Comparison of ENCODE assay signal across 8 cellular contexts in the genomic region with DNA sequence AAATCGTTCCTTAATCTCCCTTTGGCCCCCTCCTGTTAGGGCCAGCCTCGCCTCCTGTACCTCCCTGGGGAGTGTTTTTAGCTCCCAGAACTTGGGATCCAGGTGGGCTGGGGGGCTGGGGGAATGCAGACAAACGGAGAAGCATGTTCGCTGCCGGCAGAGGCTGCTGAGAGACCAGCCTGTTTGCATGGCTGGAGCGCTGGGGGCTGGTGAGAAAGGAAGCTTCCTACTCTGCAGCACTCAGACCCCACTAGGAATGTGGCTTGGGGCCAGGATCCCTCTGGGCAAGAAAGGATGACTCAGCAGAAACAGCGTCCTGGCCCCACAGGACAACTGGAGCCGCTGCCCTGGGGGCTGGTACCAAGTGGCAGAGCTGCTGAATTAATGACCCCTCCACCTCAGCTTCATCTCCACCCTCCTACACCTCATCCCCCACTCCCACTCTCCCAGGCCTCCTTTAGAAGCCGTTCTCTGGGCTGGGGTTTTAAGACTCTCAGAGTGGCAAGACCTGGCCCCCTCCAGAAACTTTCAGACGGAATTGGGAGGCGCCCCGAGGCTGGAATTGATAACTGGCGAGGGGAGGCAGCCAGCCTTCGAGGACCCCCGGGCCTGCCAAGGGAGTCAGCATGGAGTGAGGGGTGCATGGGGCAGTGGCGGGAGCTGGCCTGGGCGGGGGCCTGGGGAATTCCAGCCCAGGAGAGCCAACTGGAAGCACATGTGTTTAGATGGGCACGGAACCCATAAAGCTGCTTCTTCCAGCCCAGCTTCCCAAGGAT. TPM values are rescaled to one million over a fixed set of nuclear protein-coding genes. Genes with fewer than 3 reads are reported as not detected.
DNase-seq lines count a peak whose midpoint lies in the region; ATAC-seq and TF ChIP-seq lines count a peak whose summit lies in the region.

No MANE protein-coding gene starts in this region.

- H3K27ac ChIP-seq in spleen = peak overlapping the region in 7 of 8 donors; percentile 21 to 87 (median 77)

- no peak overlapping the region for H3K4me3 ChIP-seq in spleen

- intact Hi-C loops in spleen (cut with DNase I; ENCODE audit: low total_unique reads) = loop anchor here (10.0 kb wide), 1 partner anchor 113 kb away; no protein-coding TSS in a partner anchor

- peaks cover 0 to 6% (median 0%) of the 10 kb centered on the region in 7 donors for H3K27me3 ChIP-seq in spleen (replicated peaks in 1 of 7)

- peak in 4 of 11 experiments; percentile 11 to 28 (median 20) for TF ChIP-seq CTCF in spleen (IDR thresholded peaks at IDR 0.05 in 8 of 11, conservative IDR thresholded peaks at IDR 0.05 in 3 of 11)

- H3K4me1 ChIP-seq in spleen = peaks cover 41 to 89% (median 73%) of the 10 kb centered on the region in 6 donors

- H3K36me3 ChIP-seq in spleen = no peaks in the 10 kb centered on the region

- ATAC-seq in GM18511 (IDR thresholded peaks at IDR 0.05; ENCODE audit: unreplicated experiment) = no peak
- no peak for ATAC-seq in GM19452 (IDR thresholded peaks at IDR 0.05; ENCODE audit: unreplicated experiment)

- in situ Hi-C loops in T47D (cut with HindIII; ENCODE audit: low pct_unique_long_range_greater_than_20kb, low sequenced_read_pairs) = no loop called here

- no peaks in the 10 kb centered on the region for H3K9me3 ChIP-seq in spleen

- DNase-seq in NCI-H510A treated with DMSO at 0.1 percent for 48 hours (lab: John Stamatoyannopoulos, UW) (peak; percentile 4), NCI-H510A (lab: John Stamatoyannopoulos, UW) (no peak), NCI-H446 (lab: John Stamatoyannopoulos, UW) (peak; percentile 39 to 87), T47D (ENCODE audit: low read depth in 1 of 2, low spot score in 1 of 2) (peak; percentile 26 to 43), inferior parietal cortex (ENCODE audit: extremely low spot score) (peak; percentile 55), spleen (no peak)

- no peak for TF ChIP-seq POLR2A in spleen (IDR thresholded peaks at IDR 0.05)

- 44 to 60% (median 51%) methylated on average over 17 to 18 of the region's 18 CpGs for WGBS in spleen, 5 donors

RNA-seq across cellular contexts. Expression of a gene that starts 28.5 kb away (rescaled TPM):
- 1 to 10 TPM in 1 of 7 donors, not detected in 6; 1.2 TPM for total RNA-seq in spleen
- polyA plus RNA-seq in spleen = not detected

RNA-seq across cellular contexts. Expression of a gene that starts 51.4 kb away (rescaled TPM):
- total RNA-seq in spleen = 10 to 100 TPM in 6 of 7 donors, 1 to 10 TPM in 1; 8.9 to 42.4 (median 21.9) TPM
- polyA plus RNA-seq in spleen = 10 to 100 TPM; 11.2 to 44.0 (median 16.9) TPM

Comparison
In these comparisons a context has a peak if more than half of its experiments do, and no peak if none do; other contexts are left out.
1. DNase-seq: peak in NCI-H510A treated with DMSO at 0.1 percent for 48 hours (single experiment), NCI-H446 (2 of 2), T47D (2 of 2) and inferior parietal cortex (single experiment); none in NCI-H510A (single experiment) and spleen (single experiment).